Comparison of ENCODE assay signal across 24 cellular contexts in the genomic region with DNA sequence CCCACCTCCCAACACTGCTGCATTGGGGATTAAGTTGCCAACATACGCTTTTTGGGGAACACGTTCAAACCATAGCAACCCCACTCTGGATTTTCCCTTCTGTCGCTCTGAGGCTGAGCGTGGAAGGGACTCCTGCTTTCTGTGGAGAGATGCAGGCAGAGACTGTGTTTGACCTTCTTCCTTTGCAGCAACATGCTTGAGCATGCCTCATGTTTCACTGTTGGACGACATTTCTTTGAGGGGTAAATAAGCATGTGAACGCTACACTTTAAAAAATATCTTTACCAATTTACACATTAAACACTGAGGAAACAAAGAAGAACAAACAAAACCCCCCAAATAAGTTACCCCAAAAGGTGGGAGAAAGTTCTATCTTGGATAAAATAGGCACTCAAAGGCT. TPM values are rescaled to one million over a fixed set of nuclear protein-coding genes. Genes with fewer than 3 reads are reported as not detected.
DNase-seq lines count a peak whose midpoint lies in the region; ATAC-seq, FAIRE-seq and TF ChIP-seq lines count a peak whose summit lies in the region.
"Had no signal": no experiment of that assay in that cellular context is flagged by ENCODE, and none has a peak within 500 bp of the region (broad histone marks: within the 10 kb centered on the region; RNA-seq: fewer than 3 reads in every experiment).

No MANE protein-coding gene starts in this region.

- POLR2A ChIA-PET in activated CD4-positive, alpha-beta T cell treated with anti-CD3 and anti-CD28 coated beads for 36 hours (lab: Charles Lee) = no interaction called here
- POLR2A ChIA-PET in GM12878 (lab: Charles Lee) = interaction anchor here (0.6 to 5.0 kb wide), 3 partner anchors 15 to 103 kb away, joined by 4 to 54 read pairs (median 18); a partner anchor contains a TSS
- POLR2A ChIA-PET in activated CD8-positive, alpha-beta T cell treated with anti-CD3 and anti-CD28 coated beads for 36 hours (lab: Charles Lee) = interaction anchor here (4.7 kb wide), 1 partner anchor 15 kb away, joined by 30 read pairs; a partner anchor contains a TSS

- FAIRE-seq in GM12878 (lab: Jason Lieb, UNC) = no peak
- FAIRE-seq: D721Med, GM19239, H54 had no signal

- no peaks in the 10 kb centered on the region for H3K27me3 Mint-ChIP-seq in activated CD4-positive, alpha-beta T cell treated with anti-CD3 and anti-CD28 coated beads, Interleukin-2, amount 10 ng/mL, durations not matched to agents 24 days and 14 days
- H3K27me3 Mint-ChIP-seq in activated CD4-positive, alpha-beta T cell treated with anti-CD3 and anti-CD28 coated beads for 36 hours = no peaks in the 10 kb centered on the region
- H3K27me3 Mint-ChIP-seq in activated CD8-positive, alpha-beta T cell treated with anti-CD3 and anti-CD28 coated beads for 36 hours = no peaks in the 10 kb centered on the region
- H3K27me3 Mint-ChIP-seq in neural progenitor cell (ENCODE audit: insufficient read depth, low read depth) = peaks cover 3% of the 10 kb centered on the region

- H3F3A ChIP-seq in neural progenitor cell (ENCODE audit: low read depth) = no peaks in the 10 kb centered on the region

- SMC1A ChIA-PET in GM12878 (lab: Charles Lee; ENCODE audit: uncharacterized antibody, unreplicated experiment) = interaction anchor here (0.5 to 5.7 kb wide), 16 partner anchors 10 to 216 kb away, joined by 3 to 68 read pairs (median 4); no protein-coding TSS in a partner anchor

- H3K4me1 ChIP-seq in GM12878 (ENCODE audit: control insufficient read depth, insufficient read depth, low read length) (peaks cover 51% of the 10 kb centered on the region), foreskin keratinocyte (peaks cover 34% of the 10 kb centered on the region), neural progenitor cell (no peaks in the 10 kb centered on the region)

- no peaks in the 10 kb centered on the region for H3K36me3 Mint-ChIP-seq in activated CD4-positive, alpha-beta T cell treated with anti-CD3 and anti-CD28 coated beads, Interleukin-2, amount 10 ng/mL, durations not matched to agents 24 days and 14 days (ENCODE audit: low read depth)
- H3K36me3 Mint-ChIP-seq in activated CD4-positive, alpha-beta T cell treated with anti-CD3 and anti-CD28 coated beads for 36 hours (ENCODE audit: low read depth) = peaks cover 4% of the 10 kb centered on the region
- H3K36me3 Mint-ChIP-seq in activated CD8-positive, alpha-beta T cell treated with anti-CD3 and anti-CD28 coated beads for 36 hours (ENCODE audit: low read depth) = no peaks in the 10 kb centered on the region
- H3K36me3 Mint-ChIP-seq in neural progenitor cell = no peaks in the 10 kb centered on the region

- no TSS peak for BruUV-seq in GM12878 (replicated peaks; lab: Mats Ljungman, UMichigan)

- WGBS in GM12878 (ENCODE audit: insufficient coverage, insufficient replicate concordance, low lambda C conversion rate, missing lambda C conversion rate) = 98% methylated on average over 6 of the region's 6 CpGs

- H3K4me2 ChIP-seq in GM12878 (ENCODE audit: control insufficient read depth, insufficient read depth) (no peak overlapping the region), neural progenitor cell (no peak overlapping the region)

- peak overlapping the region; percentile 82 for H3K27ac Mint-ChIP-seq in activated CD4-positive, alpha-beta T cell treated with anti-CD3 and anti-CD28 coated beads, Interleukin-2, amount 10 ng/mL, durations not matched to agents 24 days and 14 days
- H3K27ac Mint-ChIP-seq in activated CD4-positive, alpha-beta T cell treated with anti-CD3 and anti-CD28 coated beads for 36 hours = no peak overlapping the region
- no peak overlapping the region for H3K27ac Mint-ChIP-seq in activated CD8-positive, alpha-beta T cell treated with anti-CD3 and anti-CD28 coated beads for 36 hours
- H3K27ac Mint-ChIP-seq in neural progenitor cell = no peak overlapping the region

- H3K9me3 ChIP-seq in WERI-Rb-1 (ENCODE audit: severe bottlenecking) = no peaks in the 10 kb centered on the region
- peaks cover 11% of the 10 kb centered on the region for H3K9me3 ChIP-seq in GM12878 (replicated peaks; ENCODE audit: control insufficient read depth, insufficient read depth, low read length)
- H3K9me3 ChIP-seq in neural progenitor cell (ENCODE audit: low read depth) = no peaks in the 10 kb centered on the region

- DNase-seq in activated CD4-positive, alpha-beta T cell treated with anti-CD3 and anti-CD28 coated beads, Interleukin-2, amount 10 ng/mL, durations not matched to agents 24 days and 14 days = no peak
- DNase-seq in activated CD4-positive, alpha-beta T cell treated with anti-CD3 and anti-CD28 coated beads for 36 hours = no peak
- DNase-seq in WERI-Rb-1 (no peak), GM12878 (ENCODE audit: low read depth, low spot score) (no peak), foreskin keratinocyte (peak in 1 of 2 donors; percentile 39), neural progenitor cell (ENCODE audit: low spot score) (no peak)
- DNase-seq in activated CD8-positive, alpha-beta T cell treated with anti-CD3 and anti-CD28 coated beads for 36 hours = no peak
- DNase-seq: DMS53; GDM1; IMR-90; NCI-H1092 treated with DMSO at 0.1 percent for 48 hours; NCI-H1436 treated with DMSO at 0.1 percent for 48 hours; NCI-H1930; NCI-H226; NCI-H510A treated with DMSO at 0.1 percent for 48 hours; NCI-H774; NK-92 treated with Interleukin-12 subunit alpha and Interleukin-12 subunit beta, amount 100 ng/mL, for 24 hours had no signal

- H3K27me3 ChIP-seq in WERI-Rb-1 (ENCODE audit: insufficient read depth, low read depth, severe bottlenecking) (no peaks in the 10 kb centered on the region), GM12878 (replicated peaks in 1 of 2; ENCODE audit: control insufficient read depth in 2 of 2, insufficient read depth in 2 of 2, low read length in 1 of 2) (no peaks in the 10 kb centered on the region), foreskin keratinocyte (no peaks in the 10 kb centered on the region), neural progenitor cell (no peaks in the 10 kb centered on the region)

- TF ChIP-seq EP300 in GM12878 (IDR thresholded peaks at IDR 0.05; ENCODE audit: borderline replicate concordance in 1 of 2, control insufficient read depth in 1 of 2, low read depth in 2 of 2, low read length in 2 of 2) = no peak

- H3K36me3 ChIP-seq in WERI-Rb-1 = no peaks in the 10 kb centered on the region
- H3K36me3 ChIP-seq in GM12878 (ENCODE audit: control insufficient read depth in 2 of 2, insufficient read depth in 2 of 2, low read length in 1 of 2) = no peaks in the 10 kb centered on the region
- no peaks in the 10 kb centered on the region for H3K36me3 ChIP-seq in neural progenitor cell

- peaks cover 51% of the 10 kb centered on the region for H3K4me1 Mint-ChIP-seq in activated CD4-positive, alpha-beta T cell treated with anti-CD3 and anti-CD28 coated beads, Interleukin-2, amount 10 ng/mL, durations not matched to agents 24 days and 14 days
- H3K4me1 Mint-ChIP-seq in activated CD4-positive, alpha-beta T cell treated with anti-CD3 and anti-CD28 coated beads for 36 hours = peaks cover 55% of the 10 kb centered on the region
- H3K4me1 Mint-ChIP-seq in activated CD8-positive, alpha-beta T cell treated with anti-CD3 and anti-CD28 coated beads for 36 hours (ENCODE audit: low read depth) = peaks cover 46% of the 10 kb centered on the region
- no peaks in the 10 kb centered on the region for H3K4me1 Mint-ChIP-seq in neural progenitor cell

- no peaks in the 10 kb centered on the region for H4K20me1 ChIP-seq in GM12878 (ENCODE audit: control insufficient read depth, insufficient read depth)
- no peaks in the 10 kb centered on the region for H4K20me1 ChIP-seq in neural progenitor cell (ENCODE audit: low read depth)

- ATAC-seq in activated CD4-positive, alpha-beta T cell treated with anti-CD3 and anti-CD28 coated beads for 36 hours = no peak
- ATAC-seq in GM12878 = no peak
- peak; percentile 42 for ATAC-seq in foreskin keratinocyte
- ATAC-seq in GM21515 (IDR thresholded peaks at IDR 0.05; ENCODE audit: unreplicated experiment) = no peak
- ATAC-seq in activated CD8-positive, alpha-beta T cell treated with anti-CD3 and anti-CD28 coated beads for 36 hours = no peak
- ATAC-seq: Panc1 had no signal

- CTCF ChIA-PET in activated CD4-positive, alpha-beta T cell treated with anti-CD3 and anti-CD28 coated beads for 36 hours (lab: Charles Lee) = interaction anchor here (0.9 to 1.5 kb wide), 3 partner anchors 25 to 74 kb away, joined by 3 to 4 read pairs (median 3); no protein-coding TSS in a partner anchor
- CTCF ChIA-PET in GM12878 (lab: Yijun Ruan, JAX) = interaction anchor here (0.7 to 1.3 kb wide), 5 partner anchors 15 to 204 kb away, joined by 3 to 4 read pairs (median 3); no protein-coding TSS in a partner anchor
- CTCF ChIA-PET in activated CD8-positive, alpha-beta T cell treated with anti-CD3 and anti-CD28 coated beads for 36 hours (lab: Charles Lee) = interaction anchor here (1.1 to 1.4 kb wide), 2 partner anchors 13 to 74 kb away, joined by 4 read pairs; no protein-coding TSS in a partner anchor

- H3K27ac ChIP-seq in WERI-Rb-1 = peak overlapping the region; percentile 20; the same call in 1 of the 2 replicates
- peak overlapping the region; percentile 99 for H3K27ac ChIP-seq in GM12878 (ENCODE audit: control insufficient read depth, insufficient read depth)
- H3K27ac ChIP-seq in foreskin keratinocyte = peak overlapping the region; percentile 80
- H3K27ac ChIP-seq in neural progenitor cell = no peak overlapping the region
- H3K27ac ChIP-seq: C4-2B, KMS-11 had no signal

- H3K4me3 ChIP-seq in WERI-Rb-1 (ENCODE audit: low read depth, low read length) (no peak overlapping the region), GM12878 (no peak overlapping the region), neural progenitor cell (no peak overlapping the region)

- no peak overlapping the region for H3K4me3 Mint-ChIP-seq in activated CD4-positive, alpha-beta T cell treated with anti-CD3 and anti-CD28 coated beads, Interleukin-2, amount 10 ng/mL, durations not matched to agents 24 days and 14 days
- no peak overlapping the region for H3K4me3 Mint-ChIP-seq in activated CD4-positive, alpha-beta T cell treated with anti-CD3 and anti-CD28 coated beads for 36 hours
- H3K4me3 Mint-ChIP-seq in activated CD8-positive, alpha-beta T cell treated with anti-CD3 and anti-CD28 coated beads for 36 hours = no peak overlapping the region
- no peak overlapping the region for H3K4me3 Mint-ChIP-seq in neural progenitor cell

- H3K9ac ChIP-seq in GM12878 (ENCODE audit: control insufficient read depth, insufficient read depth, low read length) (no peak overlapping the region), neural progenitor cell (no peak overlapping the region)
- H3K9ac ChIP-seq: KMS-11 had no signal

- H3K9me3 Mint-ChIP-seq in activated CD4-positive, alpha-beta T cell treated with anti-CD3 and anti-CD28 coated beads, Interleukin-2, amount 10 ng/mL, durations not matched to agents 24 days and 14 days = peaks cover 6% of the 10 kb centered on the region
- H3K9me3 Mint-ChIP-seq in activated CD4-positive, alpha-beta T cell treated with anti-CD3 and anti-CD28 coated beads for 36 hours (ENCODE audit: low read depth) = peaks cover 2% of the 10 kb centered on the region
- H3K9me3 Mint-ChIP-seq in activated CD8-positive, alpha-beta T cell treated with anti-CD3 and anti-CD28 coated beads for 36 hours = no peaks in the 10 kb centered on the region
- peaks cover 4% of the 10 kb centered on the region for H3K9me3 Mint-ChIP-seq in neural progenitor cell

- no peak overlapping the region for H2AFZ ChIP-seq in GM12878 (ENCODE audit: control insufficient read depth, low read depth, low read length)
- H2AFZ ChIP-seq in neural progenitor cell (replicated peaks) = no peak overlapping the region

- H3K79me2 ChIP-seq in GM12878 (ENCODE audit: control insufficient read depth, insufficient read depth, low read length) (no peaks in the 10 kb centered on the region), neural progenitor cell (ENCODE audit: low read depth) (no peaks in the 10 kb centered on the region)

- intact Hi-C loops in activated CD4-positive, alpha-beta T cell treated with anti-CD3 and anti-CD28 coated beads, Interleukin-2, amount 10 ng/mL, durations not matched to agents 24 days and 14 days (cut with micrococcal nuclease) = no loop called here
- intact Hi-C loops in activated CD4-positive, alpha-beta T cell treated with anti-CD3 and anti-CD28 coated beads for 36 hours (cut with DNase I, micrococcal nuclease) = loop anchor here (5.0 kb wide), 4 partner anchors 33 to 1098 kb away; a partner anchor contains a TSS
- intact Hi-C loops in GM12878 (cut with micrococcal nuclease; ENCODE audit: unreplicated experiment) = loop anchor here (5.0 kb wide), 1 partner anchor 268 kb away; a partner anchor contains a TSS
- intact Hi-C loops in activated CD8-positive, alpha-beta T cell treated with anti-CD3 and anti-CD28 coated beads for 36 hours (cut with micrococcal nuclease) = no loop called here

- TF ChIP-seq RAD21 in GM12878 (IDR thresholded peaks at IDR 0.05; ENCODE audit: insufficient read depth, low read depth, low read length) = no peak

- RAD21 ChIA-PET in GM12878 (lab: Charles Lee; ENCODE audit: unreplicated experiment) = interaction anchor here (0.9 to 3.4 kb wide), 5 partner anchors 24 to 112 kb away, joined by 3 to 37 read pairs (median 3); a partner anchor contains a TSS

- in situ Hi-C loops in GM12878 (cut with MboI) = no loop called here

- no peak for TF ChIP-seq POLR2A in GM12878 (IDR thresholded peaks at IDR 0.05; ENCODE audit: low read depth, low read length)

- TF ChIP-seq CTCF in WERI-Rb-1 (IDR thresholded peaks at IDR 0.05; ENCODE audit: low read depth, low read length) (no peak), GM12878 (IDR thresholded peaks at IDR 0.05 in 2 of 3, conservative IDR thresholded peaks at IDR 0.05 in 1 of 3; ENCODE audit: control insufficient read depth in 2 of 3, extremely low read depth in 1 of 3, insufficient read depth in 1 of 3, low read depth in 3 of 3, low read length in 3 of 3) (no peak), foreskin keratinocyte (conservative IDR thresholded peaks at IDR 0.05) (no peak), neural progenitor cell (IDR thresholded peaks at IDR 0.05) (no peak)
- no peak for TF ChIP-seq CTCF in activated CD8-positive, alpha-beta T cell treated with anti-CD3 and anti-CD28 coated beads for 36 hours (IDR thresholded peaks at IDR 0.05)

RNA-seq across cellular contexts. Expression of a gene that starts 14.2 kb away (rescaled TPM):
- 60.9 and 63.9 TPM in 2 replicates for total RNA-seq in activated CD4-positive, alpha-beta T cell treated with anti-CD3 and anti-CD28 coated beads, Interleukin-2, amount 10 ng/mL, durations not matched to agents 24 days and 14 days
- 10 to 100 TPM; 27.3 to 28.1 TPM for total RNA-seq in activated CD4-positive, alpha-beta T cell treated with anti-CD3 and anti-CD28 coated beads for 36 hours
- 80.8 and 88.1 TPM in 2 replicates for total RNA-seq in GM12878 (2013; cell fraction: nucleolus; rRNA removed)
- total RNA-seq in GM12878 (2014; rRNA removed) = 52.6 and 59.6 TPM in 2 replicates
- 69.8 and 71.0 TPM in 2 replicates for total RNA-seq in GM12878 (2014; rRNA removed; fragmentation: Illumina TruSeq; extraction: Trizol)
- 72.6 TPM in 2 replicates for total RNA-seq in GM12878 (2021)
- 24.7 TPM for polyA plus RNA-seq in GM12878 (2011; ENCODE audit: low read depth)
- polyA plus RNA-seq in GM12878 (2011; rRNA removed) = 100 and 162 TPM in 2 replicates
- polyA plus RNA-seq in GM12878 (2011; cell fraction: cytosol; rRNA removed) = 32.0 and 38.4 TPM in 2 replicates
- 28.7 and 36.7 TPM in 2 replicates for polyA plus RNA-seq in GM12878 (2011; cell fraction: nucleus; rRNA removed)
- polyA plus RNA-seq in GM12878 (2012) = 24.5 and 34.8 TPM in 2 replicates
- polyA plus RNA-seq in GM12878 (2014; fragmentation: Illumina TruSeq; extraction: Trizol) = 62.6 and 76.2 TPM in 2 replicates
- 10 to 100 TPM; 20.6 to 23.4 TPM for polyA plus RNA-seq in GM12878 (2014; fragmentation: Nextera tagmentation; extraction: Ambion mirVana)
- polyA plus RNA-seq in GM12878 (2014; rRNA removed) = 28.0 and 35.6 TPM in 2 replicates
- polyA plus RNA-seq in GM12878 (2016; fragmentation: Nextera tagmentation; extraction: Ambion mirVana) = 10 to 100 TPM; 47.5 to 52.5 TPM
- 77.4 and 116 TPM in 2 replicates for polyA minus RNA-seq in GM12878 (2011; rRNA and poly(A)+ RNA removed)
- polyA minus RNA-seq in GM12878 (2011; cell fraction: cytosol; rRNA and poly(A)+ RNA removed) = 37.0 and 41.8 TPM in 2 replicates
- 19.3 and 25.4 TPM in 2 replicates for polyA minus RNA-seq in GM12878 (2011; cell fraction: nucleus; rRNA and poly(A)+ RNA removed)
- total RNA-seq in foreskin keratinocyte = 76.6 and 78.2 TPM in 2 replicates
- polyA plus RNA-seq in foreskin keratinocyte = 16.6 and 19.8 TPM in 2 replicates
- 10 to 100 TPM; 40.5 to 42.2 TPM for total RNA-seq in activated CD8-positive, alpha-beta T cell treated with anti-CD3 and anti-CD28 coated beads for 36 hours
- total RNA-seq in neural progenitor cell (ENCODE audit: low replicate concordance) = 90.8 and 128 TPM in 2 replicates

RNA-seq across cellular contexts. Expression of a gene that starts 33.2 kb away (rescaled TPM):
- total RNA-seq in activated CD4-positive, alpha-beta T cell treated with anti-CD3 and anti-CD28 coated beads, Interleukin-2, amount 10 ng/mL, durations not matched to agents 24 days and 14 days = 35.0 and 35.7 TPM in 2 replicates
- total RNA-seq in activated CD4-positive, alpha-beta T cell treated with anti-CD3 and anti-CD28 coated beads for 36 hours = 10 to 100 TPM; 31.4 to 40.0 TPM
- 71.0 and 71.5 TPM in 2 replicates for total RNA-seq in GM12878 (2013; cell fraction: nucleolus; rRNA removed)
- total RNA-seq in GM12878 (2014; rRNA removed) (23.7 and 28.6 TPM in 2 replicates), GM12878 (2014; rRNA removed; fragmentation: Illumina TruSeq; extraction: Trizol) (45.1 and 46.1 TPM in 2 replicates), GM12878 (2021) (23.0 and 23.6 TPM in 2 replicates), foreskin keratinocyte (33.3 and 38.3 TPM in 2 replicates), neural progenitor cell (ENCODE audit: low replicate concordance) (26.6 and 43.9 TPM in 2 replicates)
- polyA plus RNA-seq in GM12878 (2011; ENCODE audit: low read depth) = 14.7 TPM
- polyA plus RNA-seq in GM12878 (2011; rRNA removed) (13.6 and 15.8 TPM in 2 replicates), GM12878 (2014; fragmentation: Illumina TruSeq; extraction: Trizol) (50.6 and 62.8 TPM in 2 replicates), GM12878 (2014; fragmentation: Nextera tagmentation; extraction: Ambion mirVana) (10 to 100 TPM; 29.5 to 35.2 TPM), GM12878 (2014; rRNA removed) (23.8 and 25.8 TPM in 2 replicates), GM12878 (2016; fragmentation: Nextera tagmentation; extraction: Ambion mirVana) (10 to 100 TPM; 45.6 to 47.8 TPM), foreskin keratinocyte (17.8 and 20.3 TPM in 2 replicates)
- polyA plus RNA-seq in GM12878 (2011; cell fraction: cytosol; rRNA removed) = 3.6 and 4.8 TPM in 2 replicates
- polyA plus RNA-seq in GM12878 (2011; cell fraction: nucleus; rRNA removed) = 5.4 and 8.5 TPM in 2 replicates
- polyA plus RNA-seq in GM12878 (2012) = 18.5 and 23.9 TPM in 2 replicates
- polyA minus RNA-seq in GM12878 (2011; rRNA and poly(A)+ RNA removed) = 9.0 and 9.4 TPM in 2 replicates
- polyA minus RNA-seq in GM12878 (2011; cell fraction: cytosol; rRNA and poly(A)+ RNA removed) = 5.3 and 6.5 TPM in 2 replicates
- polyA minus RNA-seq in GM12878 (2011; cell fraction: nucleus; rRNA and poly(A)+ RNA removed) = 5.7 and 7.3 TPM in 2 replicates
- 10 to 100 TPM; 28.9 to 31.1 TPM for total RNA-seq in activated CD8-positive, alpha-beta T cell treated with anti-CD3 and anti-CD28 coated beads for 36 hours

Comparison
In these comparisons a context has a peak if more than half of its experiments do, and no peak if none do; other contexts are left out.
1. intact Hi-C loops: an anchor here in activated CD4-positive, alpha-beta T cell treated with anti-CD3 and anti-CD28 coated beads for 36 hours (5.0 kb wide) and GM12878 (5.0 kb wide); none called in activated CD4-positive, alpha-beta T cell treated with anti-CD3 and anti-CD28 coated beads, Interleukin-2, amount 10 ng/mL, durations not matched to agents 24 days and 14 days and activated CD8-positive, alpha-beta T cell treated with anti-CD3 and anti-CD28 coated beads for 36 hours.